In genomic region chr9:94445846-94446245, GRCh38 we compare ENCODE assay signal across 22 cellular contexts.
A peak's percentile ranks its signal among the peaks of the same experiment; 100 is the strongest.
DNase-seq lines count a peak whose midpoint lies in the region; TF ChIP-seq lines count a peak whose summit lies in the region.
"Had no signal": no experiment of that assay in that cellular context is flagged by ENCODE, and none has a peak within 500 bp of the region (broad histone marks: within the 10 kb centered on the region; RNA-seq: fewer than 3 reads in every experiment).

No MANE protein-coding gene starts in this region.

- H3K36me3 ChIP-seq in cardiac muscle cell (peaks cover 20% of the 10 kb centered on the region), right atrium auricular region (peaks cover 15% of the 10 kb centered on the region)

- peaks cover 24% of the 10 kb centered on the region for H3K36me3 Mint-ChIP-seq in chondrocyte (ENCODE audit: low read depth)
- H3K36me3 Mint-ChIP-seq in nephron progenitor cell (ENCODE audit: low read depth): peaks cover 62% of the 10 kb centered on the region

- H3K9me3 ChIP-seq in cardiac muscle cell (ENCODE audit: low read depth) (no peaks in the 10 kb centered on the region), right atrium auricular region (no peaks in the 10 kb centered on the region)
- H3K9me3 ChIP-seq: SJSA1 had no signal

- H3K4me3 Mint-ChIP-seq in chondrocyte (ENCODE audit: unreplicated experiment): no peak overlapping the region
- no peak overlapping the region for H3K4me3 Mint-ChIP-seq in nephron progenitor cell
- H3K4me3 Mint-ChIP-seq: CD14-positive monocyte had no signal

- H3K4me1 Mint-ChIP-seq in chondrocyte (ENCODE audit: low read depth) (peaks cover 36% of the 10 kb centered on the region), nephron progenitor cell (peaks cover 42% of the 10 kb centered on the region)
- H3K4me1 Mint-ChIP-seq: CD14-positive monocyte had no signal

- H3K4me1 ChIP-seq in cardiac muscle cell (ENCODE audit: low read depth) (peaks cover 40% of the 10 kb centered on the region), right atrium auricular region (peaks cover 0 to 6% of the 10 kb centered on the region in 2 donors)
- H3K4me1 ChIP-seq: SJSA1 had no signal

- H3K4me3 ChIP-seq in cardiac muscle cell: no peak overlapping the region
- H3K4me3 ChIP-seq in right atrium auricular region: no peak overlapping the region
- H3K4me3 ChIP-seq: K562, PC-9, SJSA1 had no signal

- H3K27ac Mint-ChIP-seq in chondrocyte (ENCODE audit: unreplicated experiment) (peak overlapping the region; percentile 27), nephron progenitor cell (peak overlapping the region; percentile 69)

- peak overlapping the region; percentile 85 for H3K27ac ChIP-seq in cardiac muscle cell
- no peak overlapping the region for H3K27ac ChIP-seq in right atrium auricular region
- H3K27ac ChIP-seq: PC-9, RWPE1, SJSA1 had no signal

- no peaks in the 10 kb centered on the region for H3K27me3 ChIP-seq in cardiac muscle cell
- no peaks in the 10 kb centered on the region for H3K27me3 ChIP-seq in right atrium auricular region
- H3K27me3 ChIP-seq: SJSA1 had no signal

- H3K27me3 Mint-ChIP-seq in chondrocyte (ENCODE audit: low read depth) (no peaks in the 10 kb centered on the region), nephron progenitor cell (ENCODE audit: low read depth, poor library complexity) (no peaks in the 10 kb centered on the region)

- TF ChIP-seq CTCF in cardiac muscle cell (IDR thresholded peaks at IDR 0.05; ENCODE audit: low read depth, low read length) (no peak), right atrium auricular region (IDR thresholded peaks at IDR 0.05) (no peak), chondrocyte (IDR thresholded peaks at IDR 0.05) (no peak), nephron progenitor cell (IDR thresholded peaks at IDR 0.05) (no peak)

- H3K9me3 Mint-ChIP-seq in chondrocyte (ENCODE audit: low read depth) (no peaks in the 10 kb centered on the region), nephron progenitor cell (no peaks in the 10 kb centered on the region)
- H3K9me3 Mint-ChIP-seq: CD14-positive monocyte had no signal

- DNase-seq in cardiac muscle cell (ENCODE audit: low read depth in 1 of 2, low spot score in 1 of 2): peak in 1 of 2 donors; percentile 30
- no peak for DNase-seq in right atrium auricular region (ENCODE audit: low spot score)
- DNase-seq in chondrocyte (ENCODE audit: low spot score): no peak
- DNase-seq in nephron progenitor cell: no peak
- no peak for DNase-seq in hypothalamus (lab: John Stamatoyannopoulos, UW)
- no peak for DNase-seq in NCI-H2081 treated with DMSO at 0.1 percent for 48 hours (lab: John Stamatoyannopoulos, UW)
- no peak for DNase-seq in SHP77 (lab: John Stamatoyannopoulos, UW)
- DNase-seq in NAMALWA (ENCODE audit: low spot score): no peak
- DNase-seq: 8988T, DMS 273 treated with DMSO at 0.1 percent for 48 hours, GDM1, HCEC 1CT, MV-4-11, NCI-H1417, NCI-H187, NCI-H226, NCI-H524 treated with DMSO at 0.1 percent for 48 hours, PC-9 had no signal
